ENCODE assay signal across 9 cellular contexts in the genomic region with DNA sequence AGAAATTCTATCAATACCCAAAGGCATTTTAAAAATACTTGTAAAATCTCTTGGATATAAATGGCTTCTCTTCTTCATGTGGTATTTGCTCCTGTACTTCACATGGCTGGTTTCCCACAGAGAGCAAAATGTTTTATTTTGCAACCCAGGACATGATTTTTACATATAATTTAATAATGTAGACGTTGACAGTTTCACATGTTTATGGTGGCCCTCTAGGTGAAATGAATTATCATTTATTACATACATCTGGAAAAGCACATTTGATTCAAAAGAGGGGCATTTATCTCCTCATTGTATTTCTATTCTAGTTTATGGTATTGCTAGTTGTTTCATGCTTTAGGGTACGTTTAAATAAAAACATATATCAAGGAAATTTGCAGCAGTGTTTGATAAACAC. TPM values are rescaled to one million over a fixed set of nuclear protein-coding genes. Genes with fewer than 3 reads are reported as not detected.
"Had no signal": no experiment of that assay in that cellular context is flagged by ENCODE, and none has a peak within 500 bp of the region (broad histone marks: within the 10 kb centered on the region; RNA-seq: fewer than 3 reads in every experiment).

No MANE protein-coding gene starts in this region.

- H3K4me3 ChIP-seq: GM12878 had no signal

- DNase-seq: GDM1, GF-D8 had no signal

- ATAC-seq: GM12878 had no signal

- FAIRE-seq: G401.6, GM12878, GM12891, GM12892, GM18507, GM19239 had no signal

RNA-seq across cellular contexts. Expression of gene LRGUK, which starts 52.2 kb away (rescaled TPM):
- total RNA-seq: G401 had no signal
